Comparison of ENCODE assay signal across 8 cellular contexts in the genomic region with DNA sequence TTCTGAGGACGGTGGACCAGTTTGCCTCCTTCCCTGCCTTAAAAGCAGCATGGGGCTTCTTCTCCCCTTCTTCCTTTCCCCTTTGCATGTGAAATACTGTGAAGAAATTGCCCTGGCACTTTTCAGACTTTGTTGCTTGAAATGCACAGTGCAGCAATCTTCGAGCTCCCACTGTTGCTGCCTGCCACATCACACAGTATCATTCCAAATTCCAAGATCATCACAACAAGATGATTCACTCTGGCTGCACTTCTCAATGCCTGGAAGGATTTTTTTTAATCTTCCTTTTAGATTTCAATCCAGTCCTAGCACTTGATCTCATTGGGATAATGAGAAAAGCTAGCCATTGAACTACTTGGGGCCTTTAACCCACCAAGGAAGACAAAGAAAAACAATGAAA.
DNase-seq lines count a peak whose midpoint lies in the region; FAIRE-seq and TF ChIP-seq lines count a peak whose summit lies in the region.

No MANE protein-coding gene starts in this region.

- H3K27me3 Mint-ChIP-seq in endodermal cell (ENCODE audit: insufficient read depth) = no peaks in the 10 kb centered on the region

- WGBS in endodermal cell (ENCODE audit: insufficient coverage in 1 of 2, insufficient read length in 1 of 2), 2 experiments = 91 to 94% methylated on average over 2 of the region's 2 CpGs

- no peak overlapping the region for H3K4me3 Mint-ChIP-seq in endodermal cell

- no peaks in the 10 kb centered on the region for H3K4me1 Mint-ChIP-seq in endodermal cell

- H3K9me3 ChIP-seq in endodermal cell (ENCODE audit: control insufficient read depth, low read length) = no peaks in the 10 kb centered on the region

- H3K4me1 ChIP-seq in endodermal cell (ENCODE audit: control insufficient read depth, insufficient read depth, low read length) = no peaks in the 10 kb centered on the region

- H3K4me3 ChIP-seq in endodermal cell (ENCODE audit: low read length) = no peak overlapping the region

- H3K9ac ChIP-seq in endodermal cell (ENCODE audit: extremely low read depth, low read length, poor library complexity, severe bottlenecking) = no peak overlapping the region

- H3K36me3 ChIP-seq in endodermal cell (ENCODE audit: control insufficient read depth, insufficient read depth, low read length) = peaks cover 74% of the 10 kb centered on the region

- peak; percentile 35 for DNase-seq in HS-5 (ENCODE audit: low read depth)
- peak; percentile 8 for DNase-seq in brain pericyte (ENCODE audit: low read depth, low spot score)
- DNase-seq in hepatic stellate cell (ENCODE audit: low spot score) = peak; percentile 67
- DNase-seq in stromal cell of bone marrow (ENCODE audit: low read depth) = peak; percentile 73
- DNase-seq in endodermal cell = no peak
- no peak for DNase-seq in urothelium cell line (ENCODE audit: low spot score)
- DNase-seq in KG1 (lab: John Stamatoyannopoulos, UW) = no peak
- no peak for DNase-seq in NCI-H345 (lab: John Stamatoyannopoulos, UW)

- H3K27me3 ChIP-seq in endodermal cell (ENCODE audit: control insufficient read depth, insufficient read depth, low read length, poor library complexity, severe bottlenecking) = no peaks in the 10 kb centered on the region

- peaks cover 68% of the 10 kb centered on the region for H3K36me3 Mint-ChIP-seq in endodermal cell (ENCODE audit: low read depth)

- no peak overlapping the region for H3K27ac ChIP-seq in endodermal cell (ENCODE audit: low read depth, low read length)

- H3K27ac Mint-ChIP-seq in endodermal cell = no peak overlapping the region

- no peak for FAIRE-seq in urothelium cell line (lab: Jason Lieb, UNC)

- TF ChIP-seq CTCF in endodermal cell (conservative IDR thresholded peaks at IDR 0.05) = no peak

- H3K9me3 Mint-ChIP-seq in endodermal cell = no peaks in the 10 kb centered on the region

Comparison
In these comparisons a context has a peak if more than half of its experiments do, and no peak if none do; other contexts are left out.
1. DNase-seq: peak in HS-5 (single experiment), brain pericyte (single experiment), hepatic stellate cell (single experiment) and stromal cell of bone marrow (single experiment); none in endodermal cell (single experiment), urothelium cell line (single experiment), KG1 (single experiment) and NCI-H345 (single experiment).